In the genomic region with DNA sequence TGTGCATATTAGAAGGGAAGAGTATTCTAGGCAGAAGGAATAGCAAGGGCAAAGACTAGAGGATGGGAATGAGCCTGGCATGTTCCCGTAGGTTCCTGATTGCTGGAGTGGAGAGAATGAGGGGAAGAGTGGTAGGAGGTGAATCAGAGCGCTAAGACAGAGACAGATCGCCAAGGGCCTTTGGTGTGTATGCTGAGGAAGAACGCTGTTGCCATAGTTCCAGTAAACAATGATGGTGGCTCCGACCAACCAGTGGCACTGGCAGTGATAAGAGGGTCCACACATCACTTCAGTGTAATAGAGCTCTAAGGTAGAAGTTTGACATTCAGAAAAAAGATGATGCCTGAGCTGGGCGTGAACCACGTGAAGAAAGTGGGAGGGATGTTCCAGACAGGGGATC, we compare ENCODE assay signal across 6 cellular contexts. TPM values are rescaled to one million over a fixed set of nuclear protein-coding genes. Genes with fewer than 3 reads are reported as not detected.
DNase-seq lines count a peak whose midpoint lies in the region; ATAC-seq and TF ChIP-seq lines count a peak whose summit lies in the region.

No MANE protein-coding gene starts in this region.

- H3K36me3 ChIP-seq in Karpas-422 (ENCODE audit: insufficient read depth, low read length) = no peaks in the 10 kb centered on the region
- no peaks in the 10 kb centered on the region for H3K36me3 ChIP-seq in colonic mucosa

- intact Hi-C loops in colonic mucosa (cut with DNase I) = no loop called here

- no peak overlapping the region for H2AFZ ChIP-seq in Karpas-422 (ENCODE audit: low read length)

- DNase-seq in Karpas-422 = no peak
- DNase-seq in colonic mucosa = no peak
- DNase-seq in skeletal muscle cell (ENCODE audit: low read depth) = no peak
- DNase-seq in glomerular visceral epithelial cell (ENCODE audit: extremely low spot score) = no peak
- DNase-seq in KBM-7 = no peak

- peaks cover 8% of the 10 kb centered on the region for H3K79me2 ChIP-seq in Karpas-422 (ENCODE audit: low read length)

- H3K9me2 ChIP-seq in Karpas-422 (replicated peaks; ENCODE audit: insufficient read depth, low read length) = no peaks in the 10 kb centered on the region

- H3K9me3 ChIP-seq in Karpas-422 (ENCODE audit: low read length) (no peaks in the 10 kb centered on the region), colonic mucosa (no peaks in the 10 kb centered on the region)

- H3K4me1 ChIP-seq in Karpas-422 (ENCODE audit: low read length) = peaks cover 10% of the 10 kb centered on the region
- no peaks in the 10 kb centered on the region for H3K4me1 ChIP-seq in colonic mucosa

- peak overlapping the region; percentile 68 for H3K9ac ChIP-seq in Karpas-422 (ENCODE audit: low read length)
- no peak overlapping the region for H3K9ac ChIP-seq in colonic mucosa (ENCODE audit: low read depth in 2 of 2, low read length in 2 of 2)

- no peaks in the 10 kb centered on the region for H4K20me1 ChIP-seq in Karpas-422 (ENCODE audit: insufficient read depth, low read depth, low read length)

- no peak for ATAC-seq in GM18520 (IDR thresholded peaks at IDR 0.05; ENCODE audit: unreplicated experiment)

- peak overlapping the region; percentile 72 for H3K4me2 ChIP-seq in Karpas-422 (ENCODE audit: low read depth, low read length, poor library complexity, severe bottlenecking)

- no peak overlapping the region for H3K27ac ChIP-seq in Karpas-422 (ENCODE audit: low read length)
- H3K27ac ChIP-seq in colonic mucosa = no peak overlapping the region

- in situ Hi-C loops in KBM-7 (cut with MboI; ENCODE audit: low pct_unique_long_range_greater_than_20kb, low sequenced_read_pairs) = no loop called here

- peak overlapping the region; percentile 71 for H3K4me3 ChIP-seq in Karpas-422 (ENCODE audit: low read length)
- H3K4me3 ChIP-seq in colonic mucosa = peak overlapping the region; percentile 50
- peak overlapping the region; percentile 71 for H3K4me3 ChIP-seq in skeletal muscle cell (ENCODE audit: low read depth, low read length)

- H3K27me3 ChIP-seq in Karpas-422 (ENCODE audit: low read length) = no peaks in the 10 kb centered on the region
- H3K27me3 ChIP-seq in colonic mucosa = no peaks in the 10 kb centered on the region

- TF ChIP-seq CTCF in colonic mucosa (IDR thresholded peaks at IDR 0.05) = no peak

RNA-seq across cellular contexts. Expression of a gene that starts 1.0 kb away (rescaled TPM):
- 3.1 and 14.4 TPM in 2 replicates for total RNA-seq in Karpas-422 (2014; rRNA removed; shearing (Covaris generic); ENCODE audit: low replicate concordance)
- total RNA-seq in colonic mucosa = 10 to 100 TPM in 1 of 2 donors, 1 to 10 TPM in 1; 8.1 to 11.6 TPM

RNA-seq across cellular contexts. Expression of a gene that starts 18.9 kb away (rescaled TPM):
- total RNA-seq in Karpas-422 (2014; rRNA removed; shearing (Covaris generic); ENCODE audit: low replicate concordance) = 50.2 and 90.6 TPM in 2 replicates
- 100 to 1,000 TPM; 225 to 271 TPM for total RNA-seq in colonic mucosa

RNA-seq across cellular contexts. Expression of a gene that starts 31.7 kb away (rescaled TPM):
- total RNA-seq in Karpas-422 (2014; rRNA removed; shearing (Covaris generic); ENCODE audit: low replicate concordance) = 0.29 TPM in 1 of 2 replicates, not detected in the other
- total RNA-seq in colonic mucosa = 1 to 10 TPM; 3.6 to 5.3 TPM

RNA-seq across cellular contexts. Expression of a gene that starts 33.8 kb away (rescaled TPM):
- 176 and 183 TPM in 2 replicates for total RNA-seq in Karpas-422 (2014; rRNA removed; shearing (Covaris generic); ENCODE audit: low replicate concordance)
- total RNA-seq in colonic mucosa = 100 to 1,000 TPM in 1 of 2 donors, 10 to 100 TPM in 1; 92.1 to 175 TPM

RNA-seq across cellular contexts. Expression of a gene that starts 56.8 kb away (rescaled TPM):
- 35.5 and 53.4 TPM in 2 replicates for total RNA-seq in Karpas-422 (2014; rRNA removed; shearing (Covaris generic); ENCODE audit: low replicate concordance)
- total RNA-seq in colonic mucosa = 100 to 1,000 TPM in 1 of 2 donors, 10 to 100 TPM in 1; 90.4 to 121 TPM
